Comparison of ENCODE assay signal across 8 cellular contexts in genomic region chr17:74749262-74750038, GRCh38. TPM values are rescaled to one million over a fixed set of nuclear protein-coding genes. Genes with fewer than 3 reads are reported as not detected.
A peak's percentile ranks its signal among the peaks of the same experiment; 100 is the strongest.
DNase-seq lines count a peak whose midpoint lies in the region; ATAC-seq and TF ChIP-seq lines count a peak whose summit lies in the region.

No MANE protein-coding gene starts in this region.

- peaks cover 3% of the 10 kb centered on the region for H3K79me2 ChIP-seq in fibroblast of lung (ENCODE audit: control insufficient read depth, insufficient read depth, low read length)

- no peaks in the 10 kb centered on the region for H3K27me3 Mint-ChIP-seq in activated CD8-positive, alpha-beta memory T cell treated with anti-CD3 and anti-CD28 coated beads, Interleukin-2, amount 10 ng/mL, durations not matched to agents 7 days and 5 days

- H3K9ac ChIP-seq in HUES6 (ENCODE audit: low read length) (peak overlapping the region; percentile 82), fibroblast of lung (ENCODE audit: insufficient read depth, low read length) (peak overlapping the region; percentile 41)

- H2AFZ ChIP-seq in fibroblast of lung (ENCODE audit: low read length), result no peak overlapping the region

- H3K4me3 ChIP-seq in HUES6 (ENCODE audit: low read depth, low read length) (peak overlapping the region; percentile 95), fibroblast of lung (replicated peaks in 1 of 4; ENCODE audit: control extremely low read depth in 1 of 4, insufficient read depth in 1 of 4, low read depth in 3 of 4, low read length in 4 of 4) (peak overlapping the region; percentile 57 to 92 (median 84)), ovary (peak overlapping the region; percentile 72)

- H3K4me3 Mint-ChIP-seq in activated CD8-positive, alpha-beta memory T cell treated with anti-CD3 and anti-CD28 coated beads, Interleukin-2, amount 10 ng/mL, durations not matched to agents 7 days and 5 days, result peak overlapping the region; percentile 100

- 2 to 7% (median 2%) methylated on average over 28 to 47 of the region's 47 CpGs for WGBS in ovary, 3 donors

- DNase-seq in NK-92 treated with Interleukin-12 subunit alpha and Interleukin-12 subunit beta, amount 100 ng/mL, for 24 hours (lab: John Stamatoyannopoulos, UW), result peak; percentile 57
- DNase-seq in NK-92 (lab: John Stamatoyannopoulos, UW; ENCODE audit: unreplicated experiment), result no peak
- DNase-seq in activated CD8-positive, alpha-beta memory T cell treated with anti-CD3 and anti-CD28 coated beads, Interleukin-2, amount 10 ng/mL, durations not matched to agents 7 days and 5 days, result peak; percentile 78
- peak in 1 of 2 donors; percentile 27 for DNase-seq in fibroblast of lung (ENCODE audit: low read depth in 2 of 2)
- DNase-seq in ovary, result peak in 2 of 5 donors; percentile 40 to 51
- DNase-seq in epidermal melanocyte (ENCODE audit: insufficient read length, low spot score), result no peak
- no peak for DNase-seq in NCI-H1105 treated with DMSO at 0.1 percent for 48 hours (lab: John Stamatoyannopoulos, UW)

- no peaks in the 10 kb centered on the region for H3K36me3 ChIP-seq in HUES6 (ENCODE audit: control insufficient read depth, insufficient read depth, low read length)
- H3K36me3 ChIP-seq in fibroblast of lung (ENCODE audit: control insufficient read depth, insufficient read depth, low read length), result no peaks in the 10 kb centered on the region
- no peaks in the 10 kb centered on the region for H3K36me3 ChIP-seq in ovary

- intact Hi-C loops in ovary (cut with DNase I), result loop anchor here in 3 of 4 donors (5.0 to 10.0 kb wide), 3 partner anchors 113 to 535 kb away; partner anchors contain the start of gene TTYH2 (in 1 of the 3)

- H3K4me1 Mint-ChIP-seq in activated CD8-positive, alpha-beta memory T cell treated with anti-CD3 and anti-CD28 coated beads, Interleukin-2, amount 10 ng/mL, durations not matched to agents 7 days and 5 days, result peaks cover 54% of the 10 kb centered on the region

- H3K27me3 ChIP-seq in HUES6 (ENCODE audit: control insufficient read depth, insufficient read depth, low read length) (no peaks in the 10 kb centered on the region), fibroblast of lung (ENCODE audit: control insufficient read depth, insufficient read depth, low read length) (no peaks in the 10 kb centered on the region), ovary (no peaks in the 10 kb centered on the region)

- no peak overlapping the region for H3K27ac ChIP-seq in HUES6 (ENCODE audit: low read depth, low read length)
- no peak overlapping the region for H3K27ac ChIP-seq in fibroblast of lung (ENCODE audit: insufficient read depth, low read length)
- peak overlapping the region in 1 of 2 donors; percentile 7 for H3K27ac ChIP-seq in ovary

- CTCF ChIA-PET in activated CD8-positive, alpha-beta memory T cell treated with anti-CD3 and anti-CD28 coated beads, Interleukin-2, amount 10 ng/mL, durations not matched to agents 7 days and 5 days (lab: Charles Lee), result interaction anchor here (1.2 to 15.6 kb wide), 10 partner anchors 10 to 212 kb away, joined by 3 to 206 read pairs (median 17); partner anchors contain the start of genes NAT9 and RAB37

- H3K9me3 ChIP-seq in HUES6 (ENCODE audit: control insufficient read depth, insufficient read depth, low read depth, low read length) (no peaks in the 10 kb centered on the region), fibroblast of lung (ENCODE audit: control insufficient read depth, insufficient read depth, low read depth, low read length) (no peaks in the 10 kb centered on the region), ovary (no peaks in the 10 kb centered on the region)

- peak overlapping the region; percentile 85 for H3K27ac Mint-ChIP-seq in activated CD8-positive, alpha-beta memory T cell treated with anti-CD3 and anti-CD28 coated beads, Interleukin-2, amount 10 ng/mL, durations not matched to agents 7 days and 5 days

- peak overlapping the region; percentile 84 for H3K4me2 ChIP-seq in fibroblast of lung (ENCODE audit: extremely low read depth, insufficient read depth, low read length)

- H3K36me3 Mint-ChIP-seq in activated CD8-positive, alpha-beta memory T cell treated with anti-CD3 and anti-CD28 coated beads, Interleukin-2, amount 10 ng/mL, durations not matched to agents 7 days and 5 days, result peaks cover 42% of the 10 kb centered on the region

- no peak for TF ChIP-seq CTCF in fibroblast of lung (conservative IDR thresholded peaks at IDR 0.05 in 1 of 2, IDR thresholded peaks at IDR 0.05 in 1 of 2; ENCODE audit: low read depth in 1 of 2, low read length in 2 of 2)
- no peak for TF ChIP-seq CTCF in ovary (IDR thresholded peaks at IDR 0.05)

- peak; percentile 1 for ATAC-seq in activated CD8-positive, alpha-beta memory T cell treated with anti-CD3 and anti-CD28 coated beads, Interleukin-2, amount 10 ng/mL, durations not matched to agents 7 days and 5 days

- TF ChIP-seq EP300 in ovary (IDR thresholded peaks at IDR 0.05), result no peak

- H3K9me3 Mint-ChIP-seq in activated CD8-positive, alpha-beta memory T cell treated with anti-CD3 and anti-CD28 coated beads, Interleukin-2, amount 10 ng/mL, durations not matched to agents 7 days and 5 days (ENCODE audit: low read depth), result no peaks in the 10 kb centered on the region

- peaks cover 60% of the 10 kb centered on the region for H3K4me1 ChIP-seq in HUES6 (ENCODE audit: control insufficient read depth, insufficient read depth, low read length)
- H3K4me1 ChIP-seq in fibroblast of lung (ENCODE audit: control insufficient read depth, extremely low read depth, insufficient read depth, low read length), result peaks cover 9% of the 10 kb centered on the region
- peaks cover 10% of the 10 kb centered on the region for H3K4me1 ChIP-seq in ovary (ENCODE audit: insufficient read depth)

- no peaks in the 10 kb centered on the region for H4K20me1 ChIP-seq in fibroblast of lung (ENCODE audit: control insufficient read depth, extremely low read depth, insufficient read depth, low read length)

- TF ChIP-seq POLR2A in ovary (IDR thresholded peaks at IDR 0.05), result no peak

RNA-seq across cellular contexts. Expression of gene NHERF1, which starts 1.0 kb away (rescaled TPM):
- total RNA-seq in activated CD8-positive, alpha-beta memory T cell treated with anti-CD3 and anti-CD28 coated beads, Interleukin-2, amount 10 ng/mL, durations not matched to agents 7 days and 5 days, result 100 to 1,000 TPM; 284 to 377 TPM
- total RNA-seq in fibroblast of lung (7.2 and 10.2 TPM in 2 replicates), ovary (100 to 1,000 TPM in 1 of 7 donors, 10 to 100 TPM in 6; 12.1 to 101 (median 21.7) TPM)
- polyA plus RNA-seq in fibroblast of lung (13.9 and 29.7 TPM in 2 replicates), ovary (10 to 100 TPM; 13.9 to 21.0 TPM)
- polyA plus RNA-seq in fibroblast of lung (2012), result 13.5 and 26.5 TPM in 2 replicates
- 23.9 and 51.9 TPM in 2 replicates for polyA minus RNA-seq in fibroblast of lung (ENCODE audit: low replicate concordance)

RNA-seq across cellular contexts. Expression of gene RAB37, which starts 12.4 kb away (rescaled TPM):
- 10 to 100 TPM; 36.7 to 51.7 TPM for total RNA-seq in activated CD8-positive, alpha-beta memory T cell treated with anti-CD3 and anti-CD28 coated beads, Interleukin-2, amount 10 ng/mL, durations not matched to agents 7 days and 5 days
- 0.26 and 0.66 TPM in 2 replicates for total RNA-seq in fibroblast of lung
- polyA plus RNA-seq in fibroblast of lung, result 0.08 and 0.65 TPM in 2 replicates
- 0.18 and 0.41 TPM in 2 replicates for polyA plus RNA-seq in fibroblast of lung (2012)
- polyA minus RNA-seq in fibroblast of lung (ENCODE audit: low replicate concordance), result 0.33 TPM in 1 of 2 replicates, not detected in the other
- total RNA-seq in ovary, result under 1 TPM in 5 of 7 donors, not detected in 2; 0.45 to 0.72 (median 0.57) TPM
- polyA plus RNA-seq in ovary, result 1 to 10 TPM in 1 of 2 donors, under 1 TPM in 1; 0.58 to 2.4 TPM

RNA-seq across cellular contexts. Expression of gene NAT9, which starts 26.7 kb away (rescaled TPM):
- total RNA-seq in activated CD8-positive, alpha-beta memory T cell treated with anti-CD3 and anti-CD28 coated beads, Interleukin-2, amount 10 ng/mL, durations not matched to agents 7 days and 5 days, result 10 to 100 TPM; 34.1 to 34.5 TPM
- total RNA-seq in fibroblast of lung, result 29.0 and 39.6 TPM in 2 replicates
- polyA plus RNA-seq in fibroblast of lung, result 21.2 and 34.7 TPM in 2 replicates
- 33.8 and 47.6 TPM in 2 replicates for polyA plus RNA-seq in fibroblast of lung (2012)
- 28.4 and 31.8 TPM in 2 replicates for polyA minus RNA-seq in fibroblast of lung (ENCODE audit: low replicate concordance)
- 10 to 100 TPM; 24.7 to 87.0 (median 56.8) TPM for total RNA-seq in ovary
- 10 to 100 TPM; 19.7 to 44.8 TPM for polyA plus RNA-seq in ovary

RNA-seq across cellular contexts. Expression of gene CD300LF, which starts 36.7 kb away (rescaled TPM):
- not detected for total RNA-seq in activated CD8-positive, alpha-beta memory T cell treated with anti-CD3 and anti-CD28 coated beads, Interleukin-2, amount 10 ng/mL, durations not matched to agents 7 days and 5 days
- total RNA-seq in fibroblast of lung (not detected in 2 replicates), ovary (1 to 10 TPM in 2 of 7 donors, under 1 TPM in 4, not detected in 1; 0.23 to 3.9 (median 0.34) TPM)
- polyA plus RNA-seq in fibroblast of lung (not detected in 2 replicates), ovary (1 to 10 TPM in 1 of 2 donors, under 1 TPM in 1; 0.36 to 2.6 TPM)
- polyA plus RNA-seq in fibroblast of lung (2012), result not detected in 2 replicates
- not detected in 2 replicates for polyA minus RNA-seq in fibroblast of lung (ENCODE audit: low replicate concordance)

Comparison
In these comparisons a context has a peak if more than half of its experiments do, and no peak if none do; other contexts are left out.
1. DNase-seq: peak in NK-92 treated with Interleukin-12 subunit alpha and Interleukin-12 subunit beta, amount 100 ng/mL, for 24 hours (single experiment) and activated CD8-positive, alpha-beta memory T cell treated with anti-CD3 and anti-CD28 coated beads, Interleukin-2, amount 10 ng/mL, durations not matched to agents 7 days and 5 days (single experiment); none in NK-92 (single experiment), epidermal melanocyte (single experiment) and NCI-H1105 treated with DMSO at 0.1 percent for 48 hours (single experiment).
2. RNA of gene RAB37, which starts 12.4 kb away (total RNA-seq): 36.7 to 51.7 TPM in activated CD8-positive, alpha-beta memory T cell treated with anti-CD3 and anti-CD28 coated beads, Interleukin-2, amount 10 ng/mL, durations not matched to agents 7 days and 5 days; 0.26 to 0.66 TPM in fibroblast of lung and 0.45 to 0.72 TPM in ovary; every median in the first group is over 10 times any median in the second.
3. Peak in every context shown above with its lines, with median percentiles within 50 percentile points of each other: H3K4me3 ChIP-seq.